ENCODE assay signal across 11 cellular contexts in the genomic region with DNA sequence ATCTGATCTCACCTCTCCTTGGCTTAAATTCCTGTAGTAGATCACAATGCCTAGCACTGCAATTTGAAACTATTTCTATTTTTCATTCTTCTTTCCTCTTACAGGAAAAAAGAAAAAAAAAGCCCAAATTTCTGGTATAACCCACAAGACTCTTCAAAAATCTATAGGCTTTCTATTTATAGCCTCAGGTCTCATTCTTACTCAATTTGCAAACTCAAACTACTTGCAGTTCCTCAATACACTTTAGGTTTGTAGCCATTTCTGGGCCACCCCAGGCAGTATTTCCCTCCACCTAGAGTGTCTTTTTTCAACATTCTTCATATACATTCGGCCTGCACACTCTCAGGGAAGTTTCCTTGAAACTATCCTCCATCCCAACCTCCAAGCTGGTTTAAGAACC.
DNase-seq lines count a peak whose midpoint lies in the region; ATAC-seq lines count a peak whose summit lies in the region.
"Had no signal": no experiment of that assay in that cellular context is flagged by ENCODE, and none has a peak within 500 bp of the region (broad histone marks: within the 10 kb centered on the region; RNA-seq: fewer than 3 reads in every experiment).

No MANE protein-coding gene starts in this region.

- no peaks in the 10 kb centered on the region for H3K9me3 Mint-ChIP-seq in activated T-helper 17 cell treated with anti-CD3 and anti-CD28 coated beads, Interleukin-2, amount 50 U/mL, for 72 hours
- H3K9me3 Mint-ChIP-seq: activated CD8-positive, alpha-beta T cell treated with anti-CD3 and anti-CD28 coated beads for 36 hours; CD4-positive, CD25-positive, alpha-beta regulatory T cell had no signal

- H3K36me3 Mint-ChIP-seq in activated T-helper 17 cell treated with anti-CD3 and anti-CD28 coated beads, Interleukin-2, amount 50 U/mL, for 72 hours (ENCODE audit: low read depth): no peaks in the 10 kb centered on the region
- H3K36me3 Mint-ChIP-seq: CD4-positive, CD25-positive, alpha-beta regulatory T cell had no signal

- no peak overlapping the region for H3K27ac Mint-ChIP-seq in activated T-helper 17 cell treated with anti-CD3 and anti-CD28 coated beads, Interleukin-2, amount 50 U/mL, for 72 hours
- H3K27ac Mint-ChIP-seq: activated CD8-positive, alpha-beta T cell treated with anti-CD3 and anti-CD28 coated beads for 36 hours; CD4-positive, CD25-positive, alpha-beta regulatory T cell had no signal

- H3K4me1 Mint-ChIP-seq in activated T-helper 17 cell treated with anti-CD3 and anti-CD28 coated beads, Interleukin-2, amount 50 U/mL, for 72 hours: peaks cover 7% of the 10 kb centered on the region

- no peak overlapping the region for H3K4me3 Mint-ChIP-seq in activated T-helper 17 cell treated with anti-CD3 and anti-CD28 coated beads, Interleukin-2, amount 50 U/mL, for 72 hours
- H3K4me3 Mint-ChIP-seq: activated CD8-positive, alpha-beta T cell treated with anti-CD3 and anti-CD28 coated beads for 36 hours; CD4-positive, CD25-positive, alpha-beta regulatory T cell had no signal

- H3K27me3 Mint-ChIP-seq in activated T-helper 17 cell treated with anti-CD3 and anti-CD28 coated beads, Interleukin-2, amount 50 U/mL, for 72 hours: no peaks in the 10 kb centered on the region
- H3K27me3 Mint-ChIP-seq: activated CD8-positive, alpha-beta T cell treated with anti-CD3 and anti-CD28 coated beads for 36 hours; CD4-positive, CD25-positive, alpha-beta regulatory T cell had no signal

- peak; percentile 95 for ATAC-seq in GM18519 (IDR thresholded peaks at IDR 0.05; ENCODE audit: low FRiP score, unreplicated experiment)
- peak; percentile 95 for ATAC-seq in GM21515 (IDR thresholded peaks at IDR 0.05; ENCODE audit: unreplicated experiment)
- ATAC-seq in HG03095 (IDR thresholded peaks at IDR 0.05; ENCODE audit: unreplicated experiment): peak; percentile 97
- no peak for ATAC-seq in activated T-helper 17 cell treated with anti-CD3 and anti-CD28 coated beads, Interleukin-2, amount 50 U/mL, for 72 hours (replicated peaks)
- ATAC-seq: activated CD8-positive, alpha-beta T cell treated with anti-CD3 and anti-CD28 coated beads for 36 hours; sciatic nerve had no signal

- peak; percentile 82 for DNase-seq in NOMO-1 treated with DMSO at 0.1 percent for 48 hours (lab: John Stamatoyannopoulos, UW; ENCODE audit: unreplicated experiment)
- no peak for DNase-seq in NCI-H748 treated with DMSO at 0.1 percent for 48 hours (lab: John Stamatoyannopoulos, UW)
- no peak for DNase-seq in pons (ENCODE audit: low spot score)
- DNase-seq in T-helper 9 cell: no peak
- DNase-seq: activated CD8-positive, alpha-beta T cell treated with anti-CD3 and anti-CD28 coated beads for 36 hours; CD4-positive, CD25-positive, alpha-beta regulatory T cell had no signal
